In genomic region chr1:83764209-83764608, GRCh38 we compare ENCODE assay signal across 29 cellular contexts.
DNase-seq lines count a peak whose midpoint lies in the region; ATAC-seq and TF ChIP-seq lines count a peak whose summit lies in the region.
"Had no signal": no experiment of that assay in that cellular context is flagged by ENCODE, and none has a peak within 500 bp of the region (broad histone marks: within the 10 kb centered on the region; RNA-seq: fewer than 3 reads in every experiment).

No MANE protein-coding gene starts in this region.

- no peaks in the 10 kb centered on the region for H3K9me3 ChIP-seq in BE2C
- H3K9me3 ChIP-seq: esophagus muscularis mucosa, lower lobe of right lung, SJSA1 had no signal

- H3K4me3 Mint-ChIP-seq in WTC11: no peak overlapping the region
- peak overlapping the region in 1 of 3 experiments; percentile 53 for H3K4me3 Mint-ChIP-seq in nephron
- H3K4me3 Mint-ChIP-seq: activated CD4-positive, alpha-beta memory T cell treated with anti-CD3 and anti-CD28 coated beads, Interleukin-2, amount 10 ng/mL, durations not matched to agents 7 days and 5 days; activated T-helper 1 cell treated with anti-CD3 and anti-CD28 coated beads, Interleukin-12 subunit alpha, Interleukin-12 subunit beta, Interleukin-2, Interleukin-4 antibody, amounts not matched to agents 30 ng/mL and 10 ng/mL and 1 ng/mL, durations not matched to agents 14 hours and 24 hours and 36 hours; CD4-positive, alpha-beta memory T cell; dendritic cell treated with granulocyte-macrophage colony-stimulating factor and Interleukin-4, amounts not matched to agents 40 ng/mL and 50 ng/mL, for 4 days; endodermal cell; naive thymus-derived CD8-positive, alpha-beta T cell; T-helper 1 cell treated with Interleukin-12 subunit alpha and Interleukin-12 subunit beta and Interleukin-4 antibody, amounts not matched to agents 30 μg/mL and 1 μg/mL, for 36 hours had no signal

- H3K9me3 Mint-ChIP-seq in WTC11 (no peaks in the 10 kb centered on the region), nephron (no peaks in the 10 kb centered on the region)
- H3K9me3 Mint-ChIP-seq: activated CD4-positive, alpha-beta memory T cell treated with anti-CD3 and anti-CD28 coated beads, Interleukin-2, amount 10 ng/mL, durations not matched to agents 7 days and 5 days; activated T-helper 1 cell treated with anti-CD3 and anti-CD28 coated beads, Interleukin-12 subunit alpha, Interleukin-12 subunit beta, Interleukin-2, Interleukin-4 antibody, amounts not matched to agents 30 ng/mL and 10 ng/mL and 1 ng/mL, durations not matched to agents 14 hours and 24 hours and 36 hours; CD4-positive, alpha-beta memory T cell; dendritic cell treated with granulocyte-macrophage colony-stimulating factor and Interleukin-4, amounts not matched to agents 40 ng/mL and 50 ng/mL, for 4 days; endodermal cell; naive thymus-derived CD8-positive, alpha-beta T cell; T-helper 1 cell treated with Interleukin-12 subunit alpha and Interleukin-12 subunit beta and Interleukin-4 antibody, amounts not matched to agents 30 μg/mL and 1 μg/mL, for 36 hours had no signal

- no peaks in the 10 kb centered on the region for H3K27me3 Mint-ChIP-seq in WTC11 (ENCODE audit: low read depth)
- peaks cover 3% of the 10 kb centered on the region for H3K27me3 Mint-ChIP-seq in nephron (ENCODE audit: low read depth)
- H3K27me3 Mint-ChIP-seq: activated CD4-positive, alpha-beta memory T cell treated with anti-CD3 and anti-CD28 coated beads, Interleukin-2, amount 10 ng/mL, durations not matched to agents 7 days and 5 days had no signal

- no peaks in the 10 kb centered on the region for H3K36me3 ChIP-seq in BE2C
- H3K36me3 ChIP-seq: esophagus muscularis mucosa, lower lobe of right lung, SJSA1 had no signal

- H3K4me1 Mint-ChIP-seq in WTC11 (peaks cover 18% of the 10 kb centered on the region), nephron (peaks cover 70% of the 10 kb centered on the region)
- H3K4me1 Mint-ChIP-seq: activated CD4-positive, alpha-beta memory T cell treated with anti-CD3 and anti-CD28 coated beads, Interleukin-2, amount 10 ng/mL, durations not matched to agents 7 days and 5 days had no signal

- CTCF ChIA-PET in WTC11 (lab: Charles Lee): no interaction called here

- POLR2A ChIA-PET in WTC11 (lab: Charles Lee): interaction anchor here (0.7 kb wide), 1 partner anchor 90 kb away, joined by 3 read pairs; no protein-coding TSS in a partner anchor

- H3K27ac Mint-ChIP-seq in WTC11 (no peak overlapping the region), nephron (peak overlapping the region; percentile 16 to 54 (median 39))
- H3K27ac Mint-ChIP-seq: activated CD4-positive, alpha-beta memory T cell treated with anti-CD3 and anti-CD28 coated beads, Interleukin-2, amount 10 ng/mL, durations not matched to agents 7 days and 5 days; activated T-helper 1 cell treated with anti-CD3 and anti-CD28 coated beads, Interleukin-12 subunit alpha, Interleukin-12 subunit beta, Interleukin-2, Interleukin-4 antibody, amounts not matched to agents 30 ng/mL and 10 ng/mL and 1 ng/mL, durations not matched to agents 14 hours and 24 hours and 36 hours; CD4-positive, alpha-beta memory T cell; dendritic cell treated with granulocyte-macrophage colony-stimulating factor and Interleukin-4, amounts not matched to agents 40 ng/mL and 50 ng/mL, for 4 days; endodermal cell; naive thymus-derived CD8-positive, alpha-beta T cell; T-helper 1 cell treated with Interleukin-12 subunit alpha and Interleukin-12 subunit beta and Interleukin-4 antibody, amounts not matched to agents 30 μg/mL and 1 μg/mL, for 36 hours had no signal

- ATAC-seq in WTC11 (peak; percentile 26; the same call in 1 of the 2 replicates), HG03039 (IDR thresholded peaks at IDR 0.05; ENCODE audit: unreplicated experiment) (no peak)
- ATAC-seq: lower lobe of right lung; naive thymus-derived CD8-positive, alpha-beta T cell had no signal

- peak overlapping the region; percentile 11; the same call in 1 of the 2 replicates for H3K4me3 ChIP-seq in BE2C (ENCODE audit: low read depth, low read length)
- H3K4me3 ChIP-seq: esophagus muscularis mucosa, lower lobe of right lung, SJSA1, skin epidermis had no signal

- H3K27me3 ChIP-seq in BE2C: no peaks in the 10 kb centered on the region
- H3K27me3 ChIP-seq: esophagus muscularis mucosa, SJSA1 had no signal

- H3K4me1 ChIP-seq in BE2C: peaks cover 2% of the 10 kb centered on the region; the same call in 1 of the 2 replicates
- H3K4me1 ChIP-seq: lower lobe of right lung, SJSA1 had no signal

- DNase-seq in BE2C (no peak), NCI-H526 (lab: John Stamatoyannopoulos, UW) (peak; percentile 81 to 82), WTC11 (ENCODE audit: low spot score) (no peak), DMS 273 (lab: John Stamatoyannopoulos, UW; ENCODE audit: unreplicated experiment) (no peak), NCI-H82 (lab: John Stamatoyannopoulos, UW) (no peak)
- DNase-seq in activated CD4-positive, alpha-beta T cell treated with anti-CD3 and anti-CD28 coated beads, Interleukin-2, amount 50 U/mL, for 48 hours: no peak
- DNase-seq: activated CD4-positive, alpha-beta memory T cell treated with anti-CD3 and anti-CD28 coated beads, Interleukin-2, amount 10 ng/mL, durations not matched to agents 7 days and 5 days; activated CD4-positive, CD25-positive, alpha-beta regulatory T cell treated with anti-CD3 and anti-CD28 coated beads, Interleukin-2, amount 50 U/mL, for 72 hours; activated CD8-positive, alpha-beta memory T cell treated with anti-CD3 and anti-CD28 coated beads, Interleukin-2, amount 50 U/mL, for 4 hours; activated naive CD4-positive, alpha-beta T cell treated with Interleukin-2 at 50 U/mL for 16 hours; CD4-positive, alpha-beta memory T cell; DMS 273 treated with DMSO at 0.1 percent for 48 hours; endodermal cell; foreskin melanocyte; lower lobe of right lung; naive thymus-derived CD8-positive, alpha-beta T cell; NCI-H1417 treated with DMSO at 0.1 percent for 48 hours; NCI-H2029 treated with DMSO at 0.1 percent for 48 hours; NCI-H226; NCI-H748 treated with DMSO at 0.1 percent for 48 hours; stimulated activated naive CD4-positive, alpha-beta T cell had no signal

- H3K36me3 Mint-ChIP-seq in WTC11 (no peaks in the 10 kb centered on the region), nephron (ENCODE audit: low read depth) (no peaks in the 10 kb centered on the region)
- H3K36me3 Mint-ChIP-seq: CD4-positive, alpha-beta memory T cell had no signal

- TF ChIP-seq CTCF in BE2C (IDR thresholded peaks at IDR 0.05; ENCODE audit: low read depth, low read length) (no peak), WTC11 (IDR thresholded peaks at IDR 0.05) (no peak), nephron (IDR thresholded peaks at IDR 0.05; ENCODE audit: unreplicated experiment in 3 of 3) (no peak)

TF ChIP-seq in WTC11, 78 proteins besides CTCF, POLR2A, EP300 and RAD21 (continues in another document):
- TF ChIP-seq SP1 (CRISPR knock-in tag; conservative IDR thresholded peaks at IDR 0.05) (no peak), ZNF263 (CRISPR knock-in tag; IDR thresholded peaks at IDR 0.05; ENCODE audit: low read depth) (no peak), JUN (CRISPR knock-in tag; IDR thresholded peaks at IDR 0.05) (no peak), ZNF423 (CRISPR knock-in tag; IDR thresholded peaks at IDR 0.05) (no peak), ZBTB21 (CRISPR knock-in tag; IDR thresholded peaks at IDR 0.05; ENCODE audit: borderline replicate concordance) (no peak), IRF2 (CRISPR knock-in tag; IDR thresholded peaks at IDR 0.05; ENCODE audit: borderline replicate concordance, low read depth) (no peak), ARID4B (CRISPR knock-in tag; IDR thresholded peaks at IDR 0.05; ENCODE audit: borderline replicate concordance) (no peak), PRRX2 (CRISPR knock-in tag; IDR thresholded peaks at IDR 0.05) (no peak)

Comparison
In these comparisons a context has a peak if more than half of its experiments do, and no peak if none do; other contexts are left out.
1. DNase-seq: peak in NCI-H526 (2 of 2); none in BE2C (single experiment), WTC11 (single experiment), activated CD4-positive, alpha-beta T cell treated with anti-CD3 and anti-CD28 coated beads, Interleukin-2, amount 50 U/mL, for 48 hours (0 of 2), DMS 273 (single experiment) and NCI-H82 (single experiment).